Comparison of ENCODE assay signal across 12 cellular contexts in the genomic region with DNA sequence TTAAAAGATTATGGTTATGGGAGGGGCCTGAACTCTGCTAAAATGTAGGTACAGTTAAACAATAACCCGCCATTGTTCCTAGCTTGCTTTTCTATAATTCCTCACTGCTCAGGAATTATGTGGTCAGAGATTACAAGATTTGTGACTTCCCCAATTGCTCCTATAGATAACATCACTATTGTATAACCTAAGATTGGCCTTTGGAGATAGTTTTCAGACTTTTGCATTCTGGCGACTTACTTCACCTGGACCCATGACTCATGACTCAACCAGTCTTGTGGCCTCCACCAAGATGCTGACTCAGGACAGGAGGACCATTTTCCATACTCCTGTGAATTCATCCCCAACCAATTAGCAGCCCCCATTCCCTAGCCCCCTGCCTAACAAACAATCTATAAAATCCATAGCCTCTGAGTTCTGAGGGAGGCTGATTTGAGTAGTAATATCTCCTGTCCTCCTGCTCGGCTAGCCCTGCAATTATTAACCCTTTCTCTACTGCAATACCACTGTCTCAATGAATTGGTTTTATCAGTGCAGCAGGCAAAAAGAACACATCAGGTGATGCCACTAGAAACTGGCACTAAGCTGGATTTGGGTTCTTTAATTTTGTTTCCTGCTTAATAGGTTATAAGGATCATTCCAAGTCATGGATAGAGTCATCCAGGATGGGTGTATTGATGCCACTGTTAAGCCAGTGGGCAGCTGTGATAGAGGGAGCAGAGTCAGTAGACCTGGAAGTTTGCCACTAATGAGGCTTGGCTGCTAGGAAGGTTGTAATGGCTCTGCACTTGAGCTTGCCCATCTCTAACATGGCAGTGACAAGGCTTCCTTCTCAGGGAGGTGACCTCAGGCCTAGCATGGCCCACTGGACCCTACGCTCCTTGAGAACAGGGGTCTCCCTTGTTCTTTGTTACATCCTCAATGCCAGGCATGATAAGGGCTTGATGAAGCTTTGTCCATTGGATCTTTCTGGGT.
DNase-seq lines count a peak whose midpoint lies in the region; ATAC-seq, FAIRE-seq and TF ChIP-seq lines count a peak whose summit lies in the region.
"Had no signal": no experiment of that assay in that cellular context is flagged by ENCODE, and none has a peak within 500 bp of the region (broad histone marks: within the 10 kb centered on the region; RNA-seq: fewer than 3 reads in every experiment).

No MANE protein-coding gene starts in this region.

- no peak for ATAC-seq in activated CD8-positive, alpha-beta memory T cell treated with anti-CD3 and anti-CD28 coated beads, Interleukin-2, amount 10 ng/mL, durations not matched to agents 7 days and 5 days
- peak; percentile 3 for ATAC-seq in PC-3

- intact Hi-C loops in PC-3 (cut with micrococcal nuclease) (loop anchor here (5.0 to 10.0 kb wide), 2 partner anchors 472 to 975 kb away; partner anchors contain the start of gene JARID2), esophagus squamous epithelium (cut with DNase I) (no loop called here)

- H3K27ac ChIP-seq in PC-3 (ENCODE audit: low read length) (peak overlapping the region; percentile 100), esophagus squamous epithelium (peak overlapping the region; percentile 71 to 87 (median 79))
- H3K27ac ChIP-seq: cardiac muscle cell had no signal

- H3K4me1 Mint-ChIP-seq in activated CD8-positive, alpha-beta memory T cell treated with anti-CD3 and anti-CD28 coated beads, Interleukin-2, amount 10 ng/mL, durations not matched to agents 7 days and 5 days, result peaks cover 33% of the 10 kb centered on the region
- H3K4me1 Mint-ChIP-seq in immature natural killer cell, result peaks cover 32 to 40% of the 10 kb centered on the region in 2 donors

- TF ChIP-seq POLR2A in esophagus squamous epithelium (IDR thresholded peaks at IDR 0.05), result no peak

- H3K79me2 ChIP-seq in PC-3 (ENCODE audit: low read length), result no peaks in the 10 kb centered on the region

- BruUV-seq in PC-3 (replicated peaks; lab: Mats Ljungman, UMichigan), result no TSS peak

- peaks cover 12% of the 10 kb centered on the region for H3F3A ChIP-seq in PC-3 (ENCODE audit: low read length, unreplicated experiment)

- peaks cover 13% of the 10 kb centered on the region for H3K36me3 ChIP-seq in PC-3 (ENCODE audit: low read depth, low read length)
- no peaks in the 10 kb centered on the region for H3K36me3 ChIP-seq in esophagus squamous epithelium
- H3K36me3 ChIP-seq: cardiac muscle cell had no signal

- FAIRE-seq in urothelium cell line (lab: Jason Lieb, UNC), result no peak

- peak; percentile 22 for DNase-seq in activated CD8-positive, alpha-beta memory T cell treated with anti-CD3 and anti-CD28 coated beads, Interleukin-2, amount 10 ng/mL, durations not matched to agents 7 days and 5 days
- DNase-seq in activated CD8-positive, alpha-beta memory T cell treated with anti-CD3 and anti-CD28 coated beads, Interleukin-2, amount 50 U/mL, for 48 hours, result no peak
- peak; percentile 91 for DNase-seq in PC-3
- DNase-seq in esophagus squamous epithelium (lab: John Stamatoyannopoulos, UW), result no peak
- DNase-seq in urothelium cell line (ENCODE audit: low spot score), result peak; percentile 70
- DNase-seq in GM19240 (ENCODE audit: insufficient read length, low spot score), result no peak
- DNase-seq in immature natural killer cell, result no peak
- no peak for DNase-seq in GM20000 (ENCODE audit: low spot score)
- DNase-seq: activated CD4-positive, CD25-positive, alpha-beta regulatory T cell treated with anti-CD3 and anti-CD28 coated beads, Interleukin-2, amount 50 U/mL, for 72 hours; activated gamma-delta T cell had no signal

- H3K9me3 Mint-ChIP-seq in activated CD8-positive, alpha-beta memory T cell treated with anti-CD3 and anti-CD28 coated beads, Interleukin-2, amount 10 ng/mL, durations not matched to agents 7 days and 5 days (ENCODE audit: low read depth), result peaks cover 8% of the 10 kb centered on the region
- H3K9me3 Mint-ChIP-seq in immature natural killer cell, result peaks cover 0 to 3% (median 0%) of the 10 kb centered on the region in 6 donors

- 51 to 64% methylated on average over 4 of the region's 4 CpGs for WGBS in esophagus squamous epithelium, 2 donors

- H3K27me3 ChIP-seq in PC-3 (ENCODE audit: low read length) (no peaks in the 10 kb centered on the region), esophagus squamous epithelium (no peaks in the 10 kb centered on the region)
- H3K27me3 ChIP-seq: cardiac muscle cell had no signal

- no peak overlapping the region for H3K27ac Mint-ChIP-seq in activated CD8-positive, alpha-beta memory T cell treated with anti-CD3 and anti-CD28 coated beads, Interleukin-2, amount 10 ng/mL, durations not matched to agents 7 days and 5 days
- no peak overlapping the region for H3K27ac Mint-ChIP-seq in immature natural killer cell
- H3K27ac Mint-ChIP-seq: mesothelial cell of epicardium had no signal

- POLR2A ChIA-PET in PC-3 (lab: Charles Lee; ENCODE audit: unreplicated experiment), result no interaction called here

- no peaks in the 10 kb centered on the region for H3K9me2 ChIP-seq in PC-3 (replicated peaks; ENCODE audit: low read length)

- TF ChIP-seq CTCF in PC-3 (conservative IDR thresholded peaks at IDR 0.05; ENCODE audit: low read depth, low read length) (no peak), esophagus squamous epithelium (IDR thresholded peaks at IDR 0.05) (no peak), GM20000 (IDR thresholded peaks at IDR 0.05; ENCODE audit: extremely low read depth, missing control alignments) (no peak)

- peak overlapping the region; percentile 77; the same call in 1 of the 2 replicates for H3K4me2 ChIP-seq in PC-3 (ENCODE audit: low read length)

- peaks cover 16% of the 10 kb centered on the region for H3K9me3 ChIP-seq in PC-3 (ENCODE audit: low read length)
- H3K9me3 ChIP-seq in esophagus squamous epithelium, result peaks cover 0 to 7% (median 0%) of the 10 kb centered on the region in 3 donors

- CTCF ChIA-PET in activated CD8-positive, alpha-beta memory T cell treated with anti-CD3 and anti-CD28 coated beads, Interleukin-2, amount 10 ng/mL, durations not matched to agents 7 days and 5 days (lab: Charles Lee), result no interaction called here
- CTCF ChIA-PET in PC-3 (lab: Charles Lee), result no interaction called here

- H3K4me1 ChIP-seq in PC-3 (ENCODE audit: insufficient read depth, low read length), result peaks cover 51% of the 10 kb centered on the region
- H3K4me1 ChIP-seq in esophagus squamous epithelium, result peaks cover 35 to 78% (median 43%) of the 10 kb centered on the region in 3 donors

- H3K27me3 Mint-ChIP-seq in activated CD8-positive, alpha-beta memory T cell treated with anti-CD3 and anti-CD28 coated beads, Interleukin-2, amount 10 ng/mL, durations not matched to agents 7 days and 5 days, result no peaks in the 10 kb centered on the region
- H3K27me3 Mint-ChIP-seq in immature natural killer cell (ENCODE audit: low read depth in 3 of 3), result peaks cover 0 to 6% (median 0%) of the 10 kb centered on the region in 3 donors

- H3K4me3 Mint-ChIP-seq in activated CD8-positive, alpha-beta memory T cell treated with anti-CD3 and anti-CD28 coated beads, Interleukin-2, amount 10 ng/mL, durations not matched to agents 7 days and 5 days, result no peak overlapping the region
- H3K4me3 Mint-ChIP-seq in immature natural killer cell, result no peak overlapping the region
- H3K4me3 Mint-ChIP-seq: mesothelial cell of epicardium had no signal

- no peak overlapping the region for H2AFZ ChIP-seq in PC-3 (ENCODE audit: low read length)

- peaks cover 8% of the 10 kb centered on the region for H3K36me3 Mint-ChIP-seq in activated CD8-positive, alpha-beta memory T cell treated with anti-CD3 and anti-CD28 coated beads, Interleukin-2, amount 10 ng/mL, durations not matched to agents 7 days and 5 days
- H3K36me3 Mint-ChIP-seq in immature natural killer cell, result no peaks in the 10 kb centered on the region
- H3K36me3 Mint-ChIP-seq: mesothelial cell of epicardium had no signal

- H3K4me3 ChIP-seq in PC-3 (ENCODE audit: low read length), result peak overlapping the region; percentile 1; the same call in 1 of the 2 replicates
- H3K4me3 ChIP-seq in esophagus squamous epithelium, result no peak overlapping the region
- H3K4me3 ChIP-seq: cardiac muscle cell had no signal

- H4K20me1 ChIP-seq in PC-3 (ENCODE audit: low read length), result no peaks in the 10 kb centered on the region

- peak overlapping the region; percentile 93 for H3K9ac ChIP-seq in PC-3 (ENCODE audit: low read length)

Comparison
In these comparisons a context has a peak if more than half of its experiments do, and no peak if none do; other contexts are left out.
1. DNase-seq: peak in activated CD8-positive, alpha-beta memory T cell treated with anti-CD3 and anti-CD28 coated beads, Interleukin-2, amount 10 ng/mL, durations not matched to agents 7 days and 5 days (single experiment), PC-3 (single experiment) and urothelium cell line (single experiment); none in activated CD8-positive, alpha-beta memory T cell treated with anti-CD3 and anti-CD28 coated beads, Interleukin-2, amount 50 U/mL, for 48 hours (single experiment), esophagus squamous epithelium (single experiment), GM19240 (single experiment), immature natural killer cell (0 of 3) and GM20000 (single experiment).